In the genomic region with DNA sequence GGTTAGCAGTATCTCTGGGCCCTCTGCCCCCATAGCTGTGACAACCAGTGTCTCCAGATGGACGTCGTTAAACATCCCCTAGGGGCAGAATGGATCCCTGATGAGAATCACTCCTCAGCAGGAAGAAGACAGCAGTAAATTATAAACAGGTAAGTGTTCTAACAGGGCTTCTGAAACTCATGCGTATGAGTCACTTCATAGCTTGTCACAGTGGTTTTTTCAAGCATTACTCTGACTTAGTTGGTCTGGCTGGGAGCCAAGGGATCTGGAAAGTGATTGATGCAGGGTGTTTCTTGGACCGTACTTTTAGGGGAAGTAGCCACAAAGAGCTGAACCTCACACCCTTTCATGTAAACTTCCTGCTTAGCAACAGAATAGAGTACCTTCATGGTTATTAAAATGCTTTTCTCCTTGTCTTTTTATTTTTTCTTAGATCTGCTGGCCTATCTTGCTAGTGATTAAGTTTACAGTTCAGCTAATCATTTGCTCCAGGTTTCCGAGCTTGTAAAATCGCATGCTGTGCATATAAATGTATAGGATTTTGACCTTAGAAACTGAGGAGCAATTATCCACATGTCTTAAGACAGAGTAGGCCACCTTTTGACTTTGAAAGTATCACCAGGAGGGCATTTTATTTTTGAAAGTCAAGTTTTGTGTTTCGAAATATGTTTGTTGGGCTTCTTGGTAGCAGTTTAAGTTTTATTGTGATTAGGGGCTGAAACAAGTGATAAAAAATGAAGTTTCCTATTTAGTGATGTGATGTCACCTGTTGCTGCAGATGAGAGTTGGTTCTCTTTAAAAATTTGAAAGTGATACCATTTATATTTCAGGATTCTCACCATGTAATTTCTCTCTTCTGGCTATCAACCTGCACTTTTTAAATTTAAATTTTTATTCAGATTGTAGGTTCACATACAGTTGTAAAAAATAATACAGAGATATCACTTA, we compare ENCODE assay signal across 8 cellular contexts.
DNase-seq lines count a peak whose midpoint lies in the region; TF ChIP-seq lines count a peak whose summit lies in the region.

No MANE protein-coding gene starts in this region.

- H3K4me1 ChIP-seq in ACC112 (ENCODE audit: control insufficient read depth, insufficient read depth, low read length, unreplicated experiment) = peaks cover 15% of the 10 kb centered on the region

- DNase-seq in HFFc6 = peak; percentile 85
- peak; percentile 98 for DNase-seq in M059J (ENCODE audit: low read depth)
- peak; percentile 24 for DNase-seq in activated CD8-positive, alpha-beta memory T cell treated with anti-CD3 and anti-CD28 coated beads, Interleukin-2, amount 50 U/mL, for 4 hours
- DNase-seq in germinal center (ENCODE audit: low spot score) = peak; percentile 5
- DNase-seq in renal cortical epithelial cell (ENCODE audit: low read depth) = peak; percentile 100
- DNase-seq in HuH-7 (ENCODE audit: low spot score) = no peak

- H3K27ac Mint-ChIP-seq in HFFc6 = peak overlapping the region; percentile 42

- no peaks in the 10 kb centered on the region for H3K36me3 ChIP-seq in ACC112 (ENCODE audit: insufficient read depth, low read length)

- TF ChIP-seq CTCF in GM12874 (IDR thresholded peaks at IDR 0.05; ENCODE audit: insufficient read depth, low read depth, low read length) = peak; percentile 25; the same call in 1 of the 2 replicates
- TF ChIP-seq CTCF in HFFc6 (IDR thresholded peaks at IDR 0.05) = no peak

- H3K79me2 ChIP-seq in ACC112 (ENCODE audit: control insufficient read depth, insufficient read depth, low read length, unreplicated experiment) = peaks cover 4% of the 10 kb centered on the region

- H3K27me3 Mint-ChIP-seq in HFFc6 (ENCODE audit: insufficient read depth) = peaks cover 2% of the 10 kb centered on the region; the same call in 1 of the 2 replicates

- no peak overlapping the region for H2AFZ ChIP-seq in ACC112 (ENCODE audit: low read length, unreplicated experiment)

- H3K4me1 Mint-ChIP-seq in HFFc6 (ENCODE audit: low read depth) = peaks cover 22% of the 10 kb centered on the region

- 0 out of 2 replicates have a peak, but pooled peaks cover 5% of the 10 kb centered on the region for H3K36me3 Mint-ChIP-seq in HFFc6 (ENCODE audit: low read depth)

- H3K4me3 Mint-ChIP-seq in HFFc6 = no peak overlapping the region

- H3K4me3 ChIP-seq in ACC112 (ENCODE audit: low read depth, low read length) = 0 out of 2 replicates have a peak overlapping the region, but pooled peaks have one; percentile 23

- no peaks in the 10 kb centered on the region for H3K27me3 ChIP-seq in ACC112 (ENCODE audit: insufficient read depth, low read length)

- peak overlapping the region; percentile 11; the same call in 1 of the 2 replicates for H3K27ac ChIP-seq in ACC112 (ENCODE audit: low read depth, low read length)

- H3K9me3 Mint-ChIP-seq in HFFc6 = no peaks in the 10 kb centered on the region
